38 cellular contexts compared by ENCODE assay signal in the genomic region with DNA sequence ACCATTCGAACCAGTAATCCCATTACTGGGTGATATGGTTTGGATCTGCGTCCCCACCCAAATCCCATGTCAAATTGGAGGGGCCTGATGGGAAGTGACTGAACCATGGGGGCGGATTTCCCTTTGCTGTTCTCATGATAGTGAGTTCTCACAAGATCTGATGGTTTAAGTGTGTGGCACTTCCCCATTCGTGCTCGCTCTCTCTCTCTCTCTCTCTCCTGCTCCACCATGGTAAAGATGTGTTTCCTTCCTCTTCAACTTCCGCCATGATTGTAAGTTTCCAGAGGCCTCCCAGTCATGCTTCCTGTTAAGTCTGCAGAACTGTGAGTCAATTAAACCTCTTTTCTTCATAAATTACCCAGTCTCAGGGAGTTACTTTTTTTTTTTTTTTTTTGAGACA.
"Had no signal": no experiment of that assay in that cellular context is flagged by ENCODE, and none has a peak within 500 bp of the region (broad histone marks: within the 10 kb centered on the region; RNA-seq: fewer than 3 reads in every experiment).

No MANE protein-coding gene starts in this region.

- ATAC-seq: activated CD4-positive, CD25-positive, alpha-beta regulatory T cell treated with anti-CD3 and anti-CD28 coated beads, Interleukin-2, amount 50 U/mL, for 24 hours; heart left ventricle; left colon; naive thymus-derived CD8-positive, alpha-beta T cell; psoas muscle; stimulated activated memory B cell treated with anti-CD40 and anti-IgM and Interleukin-4, amounts not matched to agents 10 μg/mL and 1 μg/mL and 100 μg/mL, for 72 hours; stimulated activated naive CD8-positive, alpha-beta T cell treated with anti-CD3 and anti-CD28 coated beads, Interleukin-15, amount 100 ng/mL, for 72 hours had no signal

- H3K9me3 Mint-ChIP-seq: activated CD4-positive, alpha-beta memory T cell treated with anti-CD3 and anti-CD28 coated beads for 36 hours; activated CD4-positive, alpha-beta T cell treated with anti-CD3 and anti-CD28 coated beads, Interleukin-2, amount 10 ng/mL, durations not matched to agents 24 days and 14 days; activated naive CD4-positive, alpha-beta T cell treated with anti-CD3 and anti-CD28 coated beads, Interleukin-2, amount 10 ng/mL, durations not matched to agents 7 days and 5 days; neural progenitor cell; stimulated activated naive CD8-positive, alpha-beta T cell treated with anti-CD3 and anti-CD28 coated beads, Interleukin-15, amount 100 ng/mL, for 72 hours had no signal

- H3K4me3 Mint-ChIP-seq: activated CD4-positive, alpha-beta memory T cell treated with anti-CD3 and anti-CD28 coated beads for 36 hours; activated CD4-positive, alpha-beta T cell treated with anti-CD3 and anti-CD28 coated beads, Interleukin-2, amount 10 ng/mL, durations not matched to agents 24 days and 14 days; activated naive CD4-positive, alpha-beta T cell treated with anti-CD3 and anti-CD28 coated beads, Interleukin-2, amount 10 ng/mL, durations not matched to agents 7 days and 5 days; activated naive CD8-positive, alpha-beta T cell treated with anti-CD3 and anti-CD28 coated beads, Interleukin-2, amount 10 ng/mL, durations not matched to agents 7 days and 5 days; activated T-helper 1 cell treated with anti-CD3 and anti-CD28 coated beads, Interleukin-12 subunit alpha, Interleukin-12 subunit beta, Interleukin-2, Interleukin-4 antibody, amounts not matched to agents 30 ng/mL and 10 ng/mL and 1 ng/mL, durations not matched to agents 14 hours and 24 hours and 36 hours; brain; immature natural killer cell; naive thymus-derived CD8-positive, alpha-beta T cell; neural progenitor cell; stimulated activated memory B cell treated with anti-CD40 and anti-IgM and Interleukin-4, amounts not matched to agents 10 μg/mL and 1 μg/mL and 100 μg/mL, for 72 hours; stimulated activated naive CD8-positive, alpha-beta T cell treated with anti-CD3 and anti-CD28 coated beads, Interleukin-15, amount 100 ng/mL, for 72 hours had no signal

- H3K27ac ChIP-seq: ascending aorta, cardiac muscle cell, coronary artery, dorsolateral prefrontal cortex, heart left ventricle, neural progenitor cell, parathyroid adenoma, psoas muscle, thyroid gland, upper lobe of left lung, vagina, WERI-Rb-1 had no signal

- H3K36me3 ChIP-seq: cardiac muscle cell, neural progenitor cell, thyroid gland had no signal

- H3K27ac Mint-ChIP-seq: activated CD4-positive, alpha-beta memory T cell treated with anti-CD3 and anti-CD28 coated beads for 36 hours; activated CD4-positive, alpha-beta T cell treated with anti-CD3 and anti-CD28 coated beads, Interleukin-2, amount 10 ng/mL, durations not matched to agents 24 days and 14 days; activated naive CD4-positive, alpha-beta T cell treated with anti-CD3 and anti-CD28 coated beads, Interleukin-2, amount 10 ng/mL, durations not matched to agents 7 days and 5 days; activated naive CD8-positive, alpha-beta T cell treated with anti-CD3 and anti-CD28 coated beads, Interleukin-2, amount 10 ng/mL, durations not matched to agents 7 days and 5 days; activated T-helper 1 cell treated with anti-CD3 and anti-CD28 coated beads, Interleukin-12 subunit alpha, Interleukin-12 subunit beta, Interleukin-2, Interleukin-4 antibody, amounts not matched to agents 30 ng/mL and 10 ng/mL and 1 ng/mL, durations not matched to agents 14 hours and 24 hours and 36 hours; brain; immature natural killer cell; naive thymus-derived CD8-positive, alpha-beta T cell; neural progenitor cell; stimulated activated memory B cell treated with anti-CD40 and anti-IgM and Interleukin-4, amounts not matched to agents 10 μg/mL and 1 μg/mL and 100 μg/mL, for 72 hours; stimulated activated naive CD8-positive, alpha-beta T cell treated with anti-CD3 and anti-CD28 coated beads, Interleukin-15, amount 100 ng/mL, for 72 hours had no signal

- H2AFZ ChIP-seq: neural progenitor cell, parathyroid adenoma had no signal

- H3K4me3 ChIP-seq: ascending aorta, cardiac muscle cell, coronary artery, dorsolateral prefrontal cortex, heart left ventricle, neural progenitor cell, psoas muscle, smooth muscle cell, thyroid gland, upper lobe of left lung, vagina had no signal

- H3K79me2 ChIP-seq: parathyroid adenoma had no signal

- H3K27me3 ChIP-seq: ascending aorta, cardiac muscle cell, dorsolateral prefrontal cortex, heart left ventricle, neural progenitor cell, thyroid gland, upper lobe of left lung, vagina had no signal

- H3K4me1 Mint-ChIP-seq: activated CD4-positive, alpha-beta T cell treated with anti-CD3 and anti-CD28 coated beads, Interleukin-2, amount 10 ng/mL, durations not matched to agents 24 days and 14 days; activated naive CD4-positive, alpha-beta T cell treated with anti-CD3 and anti-CD28 coated beads, Interleukin-2, amount 10 ng/mL, durations not matched to agents 7 days and 5 days; activated naive CD8-positive, alpha-beta T cell treated with anti-CD3 and anti-CD28 coated beads, Interleukin-2, amount 10 ng/mL, durations not matched to agents 7 days and 5 days; brain; immature natural killer cell; stimulated activated memory B cell treated with anti-CD40 and anti-IgM and Interleukin-4, amounts not matched to agents 10 μg/mL and 1 μg/mL and 100 μg/mL, for 72 hours; stimulated activated naive CD8-positive, alpha-beta T cell treated with anti-CD3 and anti-CD28 coated beads, Interleukin-15, amount 100 ng/mL, for 72 hours had no signal

- H3K9me3 ChIP-seq: ascending aorta, psoas muscle, thyroid gland, upper lobe of left lung, vagina had no signal

- H3K9ac ChIP-seq: neural progenitor cell, parathyroid adenoma had no signal

- H3K27me3 Mint-ChIP-seq: activated CD4-positive, alpha-beta memory T cell treated with anti-CD3 and anti-CD28 coated beads for 36 hours; activated CD4-positive, alpha-beta T cell treated with anti-CD3 and anti-CD28 coated beads, Interleukin-2, amount 10 ng/mL, durations not matched to agents 24 days and 14 days; activated naive CD4-positive, alpha-beta T cell treated with anti-CD3 and anti-CD28 coated beads, Interleukin-2, amount 10 ng/mL, durations not matched to agents 7 days and 5 days; activated naive CD8-positive, alpha-beta T cell treated with anti-CD3 and anti-CD28 coated beads, Interleukin-2, amount 10 ng/mL, durations not matched to agents 7 days and 5 days; brain; naive thymus-derived CD8-positive, alpha-beta T cell; stimulated activated memory B cell treated with anti-CD40 and anti-IgM and Interleukin-4, amounts not matched to agents 10 μg/mL and 1 μg/mL and 100 μg/mL, for 72 hours; stimulated activated naive CD8-positive, alpha-beta T cell treated with anti-CD3 and anti-CD28 coated beads, Interleukin-15, amount 100 ng/mL, for 72 hours had no signal

- DNase-seq: activated CD4-positive, alpha-beta memory T cell treated with anti-CD3 and anti-CD28 coated beads for 36 hours; activated CD4-positive, alpha-beta T cell treated with anti-CD3 and anti-CD28 coated beads, Interleukin-2, amount 10 ng/mL, durations not matched to agents 24 days and 14 days; activated CD8-positive, alpha-beta memory T cell treated with anti-CD3 and anti-CD28 coated beads, Interleukin-2, amount 50 U/mL, for 4 hours; activated effector memory CD4-positive, alpha-beta T cell treated with anti-CD3 and anti-CD28 coated beads, Interleukin-2, amount 50 U/mL, for 16 hours; activated naive CD4-positive, alpha-beta T cell treated with anti-CD3 and anti-CD28 coated beads, Interleukin-2, amount 10 ng/mL, durations not matched to agents 7 days and 5 days; activated naive CD8-positive, alpha-beta T cell treated with anti-CD3 and anti-CD28 coated beads, Interleukin-2, amount 10 ng/mL, durations not matched to agents 7 days and 5 days; activated T-cell treated with anti-CD3 and anti-CD28 coated beads, Interleukin-2, amount 50 U/mL, for 1 hour; dorsolateral prefrontal cortex; effector memory CD4-positive, alpha-beta T cell; erythroblast; foreskin fibroblast; heart left ventricle; hypothalamus; immature natural killer cell; kidney; left colon; midbrain; naive thymus-derived CD8-positive, alpha-beta T cell; occipital lobe; psoas muscle; stimulated activated CD4-positive, alpha-beta T cell treated with anti-CD3 and anti-CD28 coated beads, Interleukin-1b, Interleukin-23, amount 100 ng/mL, for 48 hours; stimulated activated CD4-positive, alpha-beta T cell treated with anti-CD3 and anti-CD28 coated beads, Interleukin-4, amount 100 ng/mL, for 4 hours; stimulated activated CD8-positive, alpha-beta memory T cell treated with anti-CD3 and anti-CD28 coated beads, Interleukin-4, amount 100 ng/mL, for 48 hours; stimulated activated naive CD8-positive, alpha-beta T cell treated with anti-CD3 and anti-CD28 coated beads, Interleukin-15, amount 100 ng/mL, for 72 hours; thyroid gland; upper lobe of left lung; WERI-Rb-1 had no signal

- H3K4me2 ChIP-seq: neural progenitor cell, smooth muscle cell had no signal

- H3K4me1 ChIP-seq: ascending aorta, heart left ventricle, neural progenitor cell, parathyroid adenoma, psoas muscle, thyroid gland, upper lobe of left lung, vagina had no signal
